In genomic region chr1:32393136-32393535, GRCh38 we compare ENCODE assay signal across 8 cellular contexts. TPM values are rescaled to one million over a fixed set of nuclear protein-coding genes. Genes with fewer than 3 reads are reported as not detected.
DNase-seq lines count a peak whose midpoint lies in the region; ATAC-seq lines count a peak whose summit lies in the region.

No MANE protein-coding gene starts in this region.

- no peak for ATAC-seq in HG02623 (IDR thresholded peaks at IDR 0.05; ENCODE audit: unreplicated experiment)

- no peaks in the 10 kb centered on the region for H3K9me3 Mint-ChIP-seq in T-helper 2 cell treated with Interferon-gamma antibody and Interleukin-4, amounts not matched to agents 5 μg/mL and 100 μg/mL, for 36 hours
- no peaks in the 10 kb centered on the region for H3K9me3 Mint-ChIP-seq in activated naive CD4-positive, alpha-beta T cell treated with anti-CD3 and anti-CD28 coated beads, Interleukin-2, amount 10 ng/mL, durations not matched to agents 7 days and 5 days
- H3K9me3 Mint-ChIP-seq in immature natural killer cell: no peaks in the 10 kb centered on the region

- peaks cover 7% of the 10 kb centered on the region for H3K27me3 Mint-ChIP-seq in T-helper 2 cell treated with Interferon-gamma antibody and Interleukin-4, amounts not matched to agents 5 μg/mL and 100 μg/mL, for 36 hours (ENCODE audit: low read depth)
- peaks cover 6% of the 10 kb centered on the region for H3K27me3 Mint-ChIP-seq in activated naive CD4-positive, alpha-beta T cell treated with anti-CD3 and anti-CD28 coated beads, Interleukin-2, amount 10 ng/mL, durations not matched to agents 7 days and 5 days
- H3K27me3 Mint-ChIP-seq in immature natural killer cell (ENCODE audit: low read depth in 3 of 3): peaks cover 2 to 8% (median 6%) of the 10 kb centered on the region in 3 donors

- DNase-seq in T-helper 2 cell treated with Interferon-gamma antibody and Interleukin-4, amounts not matched to agents 5 μg/mL and 100 μg/mL, for 36 hours (ENCODE audit: low spot score): no peak
- DNase-seq in T-helper 2 cell: no peak
- no peak for DNase-seq in activated naive CD4-positive, alpha-beta T cell treated with anti-CD3 and anti-CD28 coated beads, Interleukin-2, amount 10 ng/mL, durations not matched to agents 7 days and 5 days
- DNase-seq in immature natural killer cell: no peak
- peak; percentile 16 for DNase-seq in stromal cell of bone marrow (ENCODE audit: low read depth)
- DNase-seq in NCI-H446 (lab: John Stamatoyannopoulos, UW): no peak
- DNase-seq in NCI-H1694 treated with DMSO at 0.1 percent for 48 hours (lab: John Stamatoyannopoulos, UW): no peak

- H3K4me3 Mint-ChIP-seq in T-helper 2 cell treated with Interferon-gamma antibody and Interleukin-4, amounts not matched to agents 5 μg/mL and 100 μg/mL, for 36 hours: peak overlapping the region; percentile 94
- peak overlapping the region; percentile 99 for H3K4me3 Mint-ChIP-seq in activated naive CD4-positive, alpha-beta T cell treated with anti-CD3 and anti-CD28 coated beads, Interleukin-2, amount 10 ng/mL, durations not matched to agents 7 days and 5 days
- peak overlapping the region; percentile 98 to 100 (median 99) for H3K4me3 Mint-ChIP-seq in immature natural killer cell

- H3K4me1 Mint-ChIP-seq in T-helper 2 cell treated with Interferon-gamma antibody and Interleukin-4, amounts not matched to agents 5 μg/mL and 100 μg/mL, for 36 hours (ENCODE audit: low read depth): peaks cover 16% of the 10 kb centered on the region
- peaks cover 29% of the 10 kb centered on the region for H3K4me1 Mint-ChIP-seq in activated naive CD4-positive, alpha-beta T cell treated with anti-CD3 and anti-CD28 coated beads, Interleukin-2, amount 10 ng/mL, durations not matched to agents 7 days and 5 days
- H3K4me1 Mint-ChIP-seq in immature natural killer cell: peaks cover 25 to 26% of the 10 kb centered on the region in 2 donors

- CTCF ChIA-PET in activated naive CD4-positive, alpha-beta T cell treated with anti-CD3 and anti-CD28 coated beads, Interleukin-2, amount 10 ng/mL, durations not matched to agents 7 days and 5 days (lab: Charles Lee): no interaction called here

- H3K36me3 Mint-ChIP-seq in T-helper 2 cell treated with Interferon-gamma antibody and Interleukin-4, amounts not matched to agents 5 μg/mL and 100 μg/mL, for 36 hours (ENCODE audit: low read depth): peaks cover 6% of the 10 kb centered on the region
- H3K36me3 Mint-ChIP-seq in activated naive CD4-positive, alpha-beta T cell treated with anti-CD3 and anti-CD28 coated beads, Interleukin-2, amount 10 ng/mL, durations not matched to agents 7 days and 5 days: peaks cover 4% of the 10 kb centered on the region
- H3K36me3 Mint-ChIP-seq in immature natural killer cell: peaks cover 0 to 3% (median 0%) of the 10 kb centered on the region in 3 donors

- H3K27ac Mint-ChIP-seq in T-helper 2 cell treated with Interferon-gamma antibody and Interleukin-4, amounts not matched to agents 5 μg/mL and 100 μg/mL, for 36 hours: peak overlapping the region; percentile 99
- peak overlapping the region; percentile 97 for H3K27ac Mint-ChIP-seq in activated naive CD4-positive, alpha-beta T cell treated with anti-CD3 and anti-CD28 coated beads, Interleukin-2, amount 10 ng/mL, durations not matched to agents 7 days and 5 days
- H3K27ac Mint-ChIP-seq in immature natural killer cell: peak overlapping the region; percentile 98 to 100 (median 100)

RNA-seq across cellular contexts. Expression of gene BSDC1, which starts 1.1 kb away (rescaled TPM):
- polyA plus RNA-seq in immature natural killer cell: 10 to 100 TPM; 33.9 to 50.3 (median 37.4) TPM

RNA-seq across cellular contexts. Expression of gene TSSK3, which starts 30.8 kb away (rescaled TPM):
- polyA plus RNA-seq in immature natural killer cell: 1 to 10 TPM in 1 of 3 donors, not detected in 2; 2.7 TPM

RNA-seq across cellular contexts. Expression of gene FAM229A, which starts 30.9 kb away (rescaled TPM):
- polyA plus RNA-seq in immature natural killer cell: under 1 TPM in 2 of 3 donors, not detected in 1; 0.09 to 0.17 TPM

RNA-seq across cellular contexts. Expression of gene MARCKSL1, which starts 57.1 kb away (rescaled TPM):
- polyA plus RNA-seq in immature natural killer cell: 10 to 100 TPM; 20.5 to 46.9 (median 27.7) TPM
